ENCODE assay signal across 27 cellular contexts in the genomic region with DNA sequence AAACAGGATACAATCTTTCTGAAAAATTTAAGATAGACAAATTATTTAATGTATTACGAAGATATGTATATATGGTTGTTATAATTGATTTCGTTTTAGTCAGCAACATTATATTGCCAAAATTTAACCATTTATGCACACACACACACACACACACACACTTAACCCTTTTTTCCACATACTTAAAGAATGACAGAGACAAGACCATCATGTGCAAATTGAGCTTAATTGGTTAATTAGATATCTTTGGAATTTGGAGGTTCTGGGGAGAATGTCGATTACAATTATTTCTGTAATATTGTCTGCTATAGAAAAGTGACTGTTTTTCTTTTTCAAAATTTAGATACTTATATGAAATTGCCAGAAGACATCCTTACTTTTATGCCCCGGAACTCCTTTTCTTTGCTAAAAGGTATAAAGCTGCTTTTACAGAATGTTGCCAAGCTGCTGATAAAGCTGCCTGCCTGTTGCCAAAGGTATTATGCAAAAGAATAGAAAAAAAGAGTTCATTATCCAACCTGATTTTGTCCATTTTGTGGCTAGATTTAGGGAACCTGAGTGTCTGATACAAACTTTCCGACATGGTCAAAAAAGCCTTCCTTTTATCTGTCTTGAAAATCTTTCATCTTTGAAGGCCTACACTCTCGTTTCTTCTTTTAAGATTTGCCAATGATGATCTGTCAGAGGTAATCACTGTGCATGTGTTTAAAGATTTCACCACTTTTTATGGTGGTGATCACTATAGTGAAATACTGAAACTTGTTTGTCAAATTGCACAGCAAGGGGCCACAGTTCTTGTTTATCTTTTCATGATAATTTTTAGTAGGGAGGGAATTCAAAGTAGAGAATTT. TPM values are rescaled to one million over a fixed set of nuclear protein-coding genes. Genes with fewer than 3 reads are reported as not detected.
A peak's percentile ranks its signal among the peaks of the same experiment; 100 is the strongest.
DNase-seq lines count a peak whose midpoint lies in the region; ATAC-seq and TF ChIP-seq lines count a peak whose summit lies in the region.
"Had no signal": no experiment of that assay in that cellular context is flagged by ENCODE, and none has a peak within 500 bp of the region (broad histone marks: within the 10 kb centered on the region; RNA-seq: fewer than 3 reads in every experiment).

No MANE protein-coding gene starts in this region.

- ATAC-seq in left lobe of liver (peak; percentile 1), GM21576 (IDR thresholded peaks at IDR 0.05; ENCODE audit: unreplicated experiment) (no peak)
- no peak for ATAC-seq in activated T-cell treated with anti-CD3 and anti-CD28 coated beads, Interleukin-2, amount 50 U/mL, for 4 hours
- ATAC-seq: GM12878 had no signal

- no peaks in the 10 kb centered on the region for H3K4me1 Mint-ChIP-seq in activated T-cell treated with anti-CD3 and anti-CD28 coated beads, Interleukin-2, amount 50 U/mL, for 4 hours (ENCODE audit: low read depth)
- H3K4me1 Mint-ChIP-seq: CD14-positive monocyte; CD4-positive, alpha-beta memory T cell; CD4-positive, CD25-positive, alpha-beta regulatory T cell; CD8-positive, alpha-beta memory T cell had no signal

- peaks cover 0 to 37% (median 18%) of the 10 kb centered on the region in 4 donors for H3K4me1 ChIP-seq in liver (ENCODE audit: control insufficient read depth in 4 of 4, insufficient read depth in 4 of 4, low read length in 3 of 4)
- H3K4me1 ChIP-seq: BE2C, BLaER1 had no signal

- H3K9me3 Mint-ChIP-seq in activated T-cell treated with anti-CD3 and anti-CD28 coated beads, Interleukin-2, amount 50 U/mL, for 4 hours: no peaks in the 10 kb centered on the region
- H3K9me3 Mint-ChIP-seq: CD4-positive, CD25-positive, alpha-beta regulatory T cell; CD8-positive, alpha-beta memory T cell had no signal

- peak overlapping the region; percentile 48 to 62 for H3K27ac ChIP-seq in liver (ENCODE audit: low read depth in 1 of 2, low read length in 2 of 2)
- H3K27ac ChIP-seq: BLaER1 had no signal

- peak overlapping the region in 2 of 3 donors; percentile 24 to 70 for H3K4me3 ChIP-seq in liver (ENCODE audit: low read depth in 1 of 3, low read length in 3 of 3)
- H3K4me3 ChIP-seq: BLaER1, GM12878 had no signal

- peaks cover 2 to 59% (median 31%) of the 10 kb centered on the region in 4 donors for H3K36me3 ChIP-seq in liver (ENCODE audit: control insufficient read depth in 4 of 4, insufficient read depth in 3 of 4, low read depth in 1 of 4, low read length in 3 of 4)
- H3K36me3 ChIP-seq: BE2C, BLaER1 had no signal

- H3K4me3 Mint-ChIP-seq in activated T-cell treated with anti-CD3 and anti-CD28 coated beads, Interleukin-2, amount 50 U/mL, for 4 hours: no peak overlapping the region
- H3K4me3 Mint-ChIP-seq: CD14-positive monocyte; CD4-positive, alpha-beta memory T cell; CD4-positive, CD25-positive, alpha-beta regulatory T cell; CD8-positive, alpha-beta memory T cell had no signal

- TF ChIP-seq RAD21 in liver (IDR thresholded peaks at IDR 0.05): no peak

- no peaks in the 10 kb centered on the region for H3K36me3 Mint-ChIP-seq in activated T-cell treated with anti-CD3 and anti-CD28 coated beads, Interleukin-2, amount 50 U/mL, for 4 hours (ENCODE audit: insufficient read depth)
- H3K36me3 Mint-ChIP-seq: CD14-positive monocyte; CD4-positive, alpha-beta memory T cell; CD4-positive, CD25-positive, alpha-beta regulatory T cell; CD8-positive, alpha-beta memory T cell had no signal

- no peak for TF ChIP-seq CTCF in liver (IDR thresholded peaks at IDR 0.05; ENCODE audit: low read depth, low read length, missing input control)

- 30% methylated on average over 6 of the region's 6 CpGs for WGBS in liver

- H3K27me3 Mint-ChIP-seq in activated T-cell treated with anti-CD3 and anti-CD28 coated beads, Interleukin-2, amount 50 U/mL, for 4 hours (ENCODE audit: low read depth): no peaks in the 10 kb centered on the region

- H3K9me3 ChIP-seq in liver (ENCODE audit: control insufficient read depth in 4 of 4, low read length in 3 of 4): no peaks in the 10 kb centered on the region
- H3K9me3 ChIP-seq: BE2C, BLaER1 had no signal

- H3K27me3 ChIP-seq in liver (ENCODE audit: control insufficient read depth in 4 of 4, insufficient read depth in 4 of 4, low read length in 3 of 4): no peaks in the 10 kb centered on the region
- H3K27me3 ChIP-seq: BLaER1 had no signal

- H3K9ac ChIP-seq in liver (ENCODE audit: low read depth in 1 of 2, low read length in 2 of 2): peak overlapping the region; percentile 3 to 95
- H3K9ac ChIP-seq: BLaER1 had no signal

- DNase-seq in left lobe of liver (ENCODE audit: low spot score): no peak
- no peak for DNase-seq in RPMI8226
- no peak for DNase-seq in activated T-cell treated with anti-CD3 and anti-CD28 coated beads, Interleukin-2, amount 50 U/mL, for 4 hours
- DNase-seq: 8988T; ACHN; BE2C; C1 segment of cervical spinal cord; CD4-positive, alpha-beta memory T cell; CD4-positive, CD25-positive, alpha-beta regulatory T cell; CD8-positive, alpha-beta memory T cell; COR-L47; DMS 273 treated with DMSO at 0.1 percent for 48 hours; DMS153; DMS53; DMS79; DND-41; EL; GDM1 had no signal

TF ChIP-seq in liver, 16 proteins besides CTCF, POLR2A, EP300 and RAD21:
- TF ChIP-seq JUND (IDR thresholded peaks at IDR 0.05) (peak; percentile 4 to 23), EGR1 (IDR thresholded peaks at IDR 0.05; ENCODE audit: low read depth in 2 of 2) (peak in 1 of 2 donors; percentile 26), TAF1 (conservative IDR thresholded peaks at IDR 0.05) (no peak), FOXA2 (IDR thresholded peaks at IDR 0.05) (no peak), FOXA1 (IDR thresholded peaks at IDR 0.05) (no peak), HNF4G (IDR thresholded peaks at IDR 0.05) (no peak), HNF4A (conservative IDR thresholded peaks at IDR 0.05) (peak in 1 of 2 donors; percentile 14), GABPA (IDR thresholded peaks at IDR 0.05 in 1 of 2, conservative IDR thresholded peaks at IDR 0.05 in 1 of 2) (no peak), NR2F2 (IDR thresholded peaks at IDR 0.05) (no peak), RXRA (IDR thresholded peaks at IDR 0.05) (no peak)
- TF ChIP-seq, protein P1, sequence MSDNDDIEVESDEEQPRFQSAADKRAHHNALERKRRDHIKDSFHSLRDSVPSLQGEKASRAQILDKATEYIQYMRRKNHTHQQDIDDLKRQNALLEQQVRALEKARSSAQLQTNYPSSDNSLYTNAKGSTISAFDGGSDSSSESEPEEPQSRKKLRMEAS (IDR thresholded peaks at IDR 0.05): no peak
- TF ChIP-seq, protein P2, sequence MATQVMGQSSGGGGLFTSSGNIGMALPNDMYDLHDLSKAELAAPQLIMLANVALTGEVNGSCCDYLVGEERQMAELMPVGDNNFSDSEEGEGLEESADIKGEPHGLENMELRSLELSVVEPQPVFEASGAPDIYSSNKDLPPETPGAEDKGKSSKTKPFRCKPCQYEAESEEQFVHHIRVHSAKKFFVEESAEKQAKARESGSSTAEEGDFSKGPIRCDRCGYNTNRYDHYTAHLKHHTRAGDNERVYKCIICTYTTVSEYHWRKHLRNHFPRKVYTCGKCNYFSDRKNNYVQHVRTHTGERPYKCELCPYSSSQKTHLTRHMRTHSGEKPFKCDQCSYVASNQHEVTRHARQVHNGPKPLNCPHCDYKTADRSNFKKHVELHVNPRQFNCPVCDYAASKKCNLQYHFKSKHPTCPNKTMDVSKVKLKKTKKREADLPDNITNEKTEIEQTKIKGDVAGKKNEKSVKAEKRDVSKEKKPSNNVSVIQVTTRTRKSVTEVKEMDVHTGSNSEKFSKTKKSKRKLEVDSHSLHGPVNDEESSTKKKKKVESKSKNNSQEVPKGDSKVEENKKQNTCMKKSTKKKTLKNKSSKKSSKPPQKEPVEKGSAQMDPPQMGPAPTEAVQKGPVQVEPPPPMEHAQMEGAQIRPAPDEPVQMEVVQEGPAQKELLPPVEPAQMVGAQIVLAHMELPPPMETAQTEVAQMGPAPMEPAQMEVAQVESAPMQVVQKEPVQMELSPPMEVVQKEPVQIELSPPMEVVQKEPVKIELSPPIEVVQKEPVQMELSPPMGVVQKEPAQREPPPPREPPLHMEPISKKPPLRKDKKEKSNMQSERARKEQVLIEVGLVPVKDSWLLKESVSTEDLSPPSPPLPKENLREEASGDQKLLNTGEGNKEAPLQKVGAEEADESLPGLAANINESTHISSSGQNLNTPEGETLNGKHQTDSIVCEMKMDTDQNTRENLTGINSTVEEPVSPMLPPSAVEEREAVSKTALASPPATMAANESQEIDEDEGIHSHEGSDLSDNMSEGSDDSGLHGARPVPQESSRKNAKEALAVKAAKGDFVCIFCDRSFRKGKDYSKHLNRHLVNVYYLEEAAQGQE (IDR thresholded peaks at IDR 0.05): no peak
- TF ChIP-seq, protein P3, sequence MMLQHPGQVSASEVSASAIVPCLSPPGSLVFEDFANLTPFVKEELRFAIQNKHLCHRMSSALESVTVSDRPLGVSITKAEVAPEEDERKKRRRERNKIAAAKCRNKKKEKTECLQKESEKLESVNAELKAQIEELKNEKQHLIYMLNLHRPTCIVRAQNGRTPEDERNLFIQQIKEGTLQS (IDR thresholded peaks at IDR 0.05): no peak
- TF ChIP-seq, protein P4, sequence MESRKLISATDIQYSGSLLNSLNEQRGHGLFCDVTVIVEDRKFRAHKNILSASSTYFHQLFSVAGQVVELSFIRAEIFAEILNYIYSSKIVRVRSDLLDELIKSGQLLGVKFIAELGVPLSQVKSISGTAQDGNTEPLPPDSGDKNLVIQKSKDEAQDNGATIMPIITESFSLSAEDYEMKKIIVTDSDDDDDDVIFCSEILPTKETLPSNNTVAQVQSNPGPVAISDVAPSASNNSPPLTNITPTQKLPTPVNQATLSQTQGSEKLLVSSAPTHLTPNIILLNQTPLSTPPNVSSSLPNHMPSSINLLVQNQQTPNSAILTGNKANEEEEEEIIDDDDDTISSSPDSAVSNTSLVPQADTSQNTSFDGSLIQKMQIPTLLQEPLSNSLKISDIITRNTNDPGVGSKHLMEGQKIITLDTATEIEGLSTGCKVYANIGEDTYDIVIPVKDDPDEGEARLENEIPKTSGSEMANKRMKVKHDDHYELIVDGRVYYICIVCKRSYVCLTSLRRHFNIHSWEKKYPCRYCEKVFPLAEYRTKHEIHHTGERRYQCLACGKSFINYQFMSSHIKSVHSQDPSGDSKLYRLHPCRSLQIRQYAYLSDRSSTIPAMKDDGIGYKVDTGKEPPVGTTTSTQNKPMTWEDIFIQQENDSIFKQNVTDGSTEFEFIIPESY (IDR thresholded peaks at IDR 0.05): no peak
TF ChIP-seq in liver: peak in this region for 3.

RNA-seq across cellular contexts. Expression of a gene that starts 5.2 kb away (rescaled TPM):
- total RNA-seq in left lobe of liver: 99,767 TPM
- total RNA-seq in liver: over 10,000 TPM; 37,224 to 59,987 TPM
- polyA plus RNA-seq in liver: over 10,000 TPM; 33,161 to 33,802 TPM
- total RNA-seq in activated T-cell treated with anti-CD3 and anti-CD28 coated beads, Interleukin-2, amount 50 U/mL, for 4 hours: 10 to 100 TPM; 13.8 to 22.6 (median 18.3) TPM
- total RNA-seq: A673; CD4-positive, alpha-beta memory T cell; CD4-positive, CD25-positive, alpha-beta regulatory T cell; CD8-positive, alpha-beta memory T cell; Daoy; G401 had no signal
- polyA plus RNA-seq: AG04450; CD14-positive monocyte; CD4-positive, alpha-beta memory T cell; CD4-positive, CD25-positive, alpha-beta regulatory T cell; CD8-positive, alpha-beta memory T cell had no signal

RNA-seq across cellular contexts. Expression of a gene that starts 26.8 kb away (rescaled TPM):
- total RNA-seq in left lobe of liver (3.3 TPM), liver (1,000 to 10,000 TPM in 1 of 2 donors, 1 to 10 TPM in 1; 1.0 to 3,875 TPM)
- polyA plus RNA-seq in liver: 1 to 10 TPM; 2.2 to 9.1 TPM
- total RNA-seq in activated T-cell treated with anti-CD3 and anti-CD28 coated beads, Interleukin-2, amount 50 U/mL, for 4 hours: 1 to 10 TPM in 1 of 3 donors, under 1 TPM in 2; 0.68 to 1.2 (median 0.95) TPM
- total RNA-seq: A673; CD4-positive, alpha-beta memory T cell; CD4-positive, CD25-positive, alpha-beta regulatory T cell; CD8-positive, alpha-beta memory T cell; G401 had no signal
- polyA plus RNA-seq: CD14-positive monocyte; CD4-positive, alpha-beta memory T cell; CD4-positive, CD25-positive, alpha-beta regulatory T cell; CD8-positive, alpha-beta memory T cell; GM12878 had no signal

Comparison
In these comparisons a context has a peak if more than half of its experiments do, and no peak if none do; other contexts are left out.
1. RNA of a gene that starts 5.2 kb away (total RNA-seq): 99,767 TPM in left lobe of liver (single experiment) and 37,224 to 59,987 TPM in liver; 13.8 to 22.6 TPM in activated T-cell treated with anti-CD3 and anti-CD28 coated beads, Interleukin-2, amount 50 U/mL, for 4 hours; every median in the first group is over 1,000 times any median in the second.